In the genomic region with DNA sequence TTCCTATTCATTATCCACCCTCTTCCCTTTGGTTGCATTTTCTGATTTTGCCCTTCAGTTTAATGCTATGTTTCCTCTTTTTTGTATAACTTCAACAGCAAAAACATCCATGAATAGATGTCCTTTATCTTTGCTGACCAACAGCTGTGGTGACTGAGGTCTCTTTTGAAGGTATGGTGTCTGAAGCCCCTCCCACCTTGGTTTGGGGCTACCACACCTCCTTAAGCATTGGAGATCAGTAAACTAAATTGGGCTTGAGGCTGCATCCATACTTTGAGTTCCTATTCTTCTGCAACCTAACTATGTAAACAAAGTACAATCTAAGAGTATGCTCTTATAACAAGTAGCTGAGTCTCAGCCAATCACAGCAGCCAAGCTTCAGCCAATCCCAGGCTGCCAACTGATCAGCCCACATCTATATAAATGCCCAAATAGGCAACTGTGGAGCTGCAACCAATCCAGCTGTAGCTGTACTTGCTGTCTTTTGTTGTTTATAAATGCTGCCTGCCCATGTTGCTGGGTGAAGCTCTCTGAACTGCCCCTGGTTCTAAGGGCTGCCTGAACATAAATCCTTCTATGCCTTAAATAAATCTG, we compare ENCODE assay signal across 12 cellular contexts.
DNase-seq lines count a peak whose midpoint lies in the region; ATAC-seq and TF ChIP-seq lines count a peak whose summit lies in the region.
"Had no signal": no experiment of that assay in that cellular context is flagged by ENCODE, and none has a peak within 500 bp of the region (broad histone marks: within the 10 kb centered on the region; RNA-seq: fewer than 3 reads in every experiment).

No MANE protein-coding gene starts in this region.

- POLR2A ChIA-PET in Caco-2 (lab: Charles Lee), result interaction anchor here (1.8 kb wide), 1 partner anchor 13 kb away, joined by 7 read pairs; no protein-coding TSS in a partner anchor

- no peaks in the 10 kb centered on the region for H3K9me3 ChIP-seq in Caco-2
- H3K9me3 ChIP-seq: adrenal gland had no signal

- TF ChIP-seq CTCF in Caco-2 (IDR thresholded peaks at IDR 0.05; ENCODE audit: insufficient read depth in 1 of 2, low read depth in 1 of 2, low read length in 1 of 2, severe bottlenecking in 1 of 2, unreplicated experiment in 1 of 2) (no peak), fibroblast of pulmonary artery (IDR thresholded peaks at IDR 0.05; ENCODE audit: low read length, missing control alignments) (no peak)

- H3K36me3 Mint-ChIP-seq in Caco-2 (ENCODE audit: insufficient read depth, unreplicated experiment), result peaks cover 25% of the 10 kb centered on the region
- H3K36me3 Mint-ChIP-seq in activated T-cell treated with anti-CD3 and anti-CD28 coated beads, Interleukin-2, amount 50 U/mL, for 4 hours (ENCODE audit: insufficient read depth), result no peaks in the 10 kb centered on the region

- no peaks in the 10 kb centered on the region for H3K9me3 Mint-ChIP-seq in Caco-2 (ENCODE audit: unreplicated experiment)
- H3K9me3 Mint-ChIP-seq in activated T-cell treated with anti-CD3 and anti-CD28 coated beads, Interleukin-2, amount 50 U/mL, for 4 hours, result no peaks in the 10 kb centered on the region

- H3K4me1 ChIP-seq in Caco-2, result peaks cover 37% of the 10 kb centered on the region

- H3K36me3 ChIP-seq in Caco-2 (ENCODE audit: control insufficient read depth, insufficient read depth, low read length), result peaks cover 9% of the 10 kb centered on the region
- H3K36me3 ChIP-seq: adrenal gland had no signal

- peak overlapping the region; percentile 6 for H3K27ac Mint-ChIP-seq in Caco-2 (ENCODE audit: unreplicated experiment)

- BruUV-seq in Caco-2 (replicated peaks; lab: Mats Ljungman, UMichigan), result no TSS peak

- intact Hi-C loops in Caco-2 (cut with micrococcal nuclease; ENCODE audit: unreplicated experiment), result loop anchor here (5.0 kb wide), 1 partner anchor 98 kb away; no protein-coding TSS in a partner anchor

- DNase-seq in Caco-2, result peak; percentile 33 to 68
- peak; percentile 32 for DNase-seq in NCI-H69 (lab: John Stamatoyannopoulos, UW)
- peak; percentile 42 for DNase-seq in fibroblast of pulmonary artery (ENCODE audit: low read depth)
- no peak for DNase-seq in iPS-NIHi7 (ENCODE audit: extremely low spot score)
- no peak for DNase-seq in activated T-cell treated with anti-CD3 and anti-CD28 coated beads, Interleukin-2, amount 50 U/mL, for 4 hours
- no peak for DNase-seq in stimulated activated CD4-positive, alpha-beta T cell treated with anti-CD3 and anti-CD28 coated beads, Interleukin-15, amount 100 ng/mL, for 24 hours
- DNase-seq: adrenal gland, DMS79 treated with DMSO at 0.1 percent for 48 hours, Karpas-422, T1000 had no signal

- H3K4me3 ChIP-seq in Caco-2 (ENCODE audit: low read depth, low read length), result no peak overlapping the region
- no peak overlapping the region for H3K4me3 ChIP-seq in fibroblast of pulmonary artery (replicated peaks; ENCODE audit: low read depth, low read length)
- H3K4me3 ChIP-seq: adrenal gland had no signal

- H3K4me3 Mint-ChIP-seq in Caco-2 (ENCODE audit: unreplicated experiment), result no peak overlapping the region
- H3K4me3 Mint-ChIP-seq in activated T-cell treated with anti-CD3 and anti-CD28 coated beads, Interleukin-2, amount 50 U/mL, for 4 hours, result no peak overlapping the region

- H3K27me3 Mint-ChIP-seq in Caco-2 (ENCODE audit: insufficient read depth, unreplicated experiment), result no peaks in the 10 kb centered on the region
- peaks cover 9% of the 10 kb centered on the region for H3K27me3 Mint-ChIP-seq in activated T-cell treated with anti-CD3 and anti-CD28 coated beads, Interleukin-2, amount 50 U/mL, for 4 hours (ENCODE audit: low read depth)

- ATAC-seq in GM21529 (IDR thresholded peaks at IDR 0.05; ENCODE audit: unreplicated experiment), result peak; percentile 61
- no peak for ATAC-seq in GM19467 (IDR thresholded peaks at IDR 0.05; ENCODE audit: unreplicated experiment)
- no peak for ATAC-seq in activated T-cell treated with anti-CD3 and anti-CD28 coated beads, Interleukin-2, amount 50 U/mL, for 4 hours

- H3K4me1 Mint-ChIP-seq in Caco-2 (ENCODE audit: low read depth, unreplicated experiment), result peaks cover 35% of the 10 kb centered on the region
- no peaks in the 10 kb centered on the region for H3K4me1 Mint-ChIP-seq in activated T-cell treated with anti-CD3 and anti-CD28 coated beads, Interleukin-2, amount 50 U/mL, for 4 hours (ENCODE audit: low read depth)

- CTCF ChIA-PET in Caco-2 (lab: Charles Lee), result interaction anchor here (1.0 to 5.8 kb wide), 4 partner anchors 14 to 333 kb away, joined by 3 to 64 read pairs (median 4); a partner anchor contains a TSS

- no peaks in the 10 kb centered on the region for H3K27me3 ChIP-seq in Caco-2 (replicated peaks; ENCODE audit: control insufficient read depth, insufficient read depth, low read length)
- H3K27me3 ChIP-seq: adrenal gland had no signal

Comparison
In these comparisons a context has a peak if more than half of its experiments do, and no peak if none do; other contexts are left out.
1. DNase-seq: peak in Caco-2 (2 of 2), NCI-H69 (single experiment) and fibroblast of pulmonary artery (single experiment); none in iPS-NIHi7 (single experiment), activated T-cell treated with anti-CD3 and anti-CD28 coated beads, Interleukin-2, amount 50 U/mL, for 4 hours (single experiment) and stimulated activated CD4-positive, alpha-beta T cell treated with anti-CD3 and anti-CD28 coated beads, Interleukin-15, amount 100 ng/mL, for 24 hours (single experiment).